8 cellular contexts compared by ENCODE assay signal in genomic region chr7:157404845-157405481, GRCh38.
A peak's percentile ranks its signal among the peaks of the same experiment; 100 is the strongest.
DNase-seq lines count a peak whose midpoint lies in the region; ATAC-seq, FAIRE-seq and TF ChIP-seq lines count a peak whose summit lies in the region.

No MANE protein-coding gene starts in this region.

- peak overlapping the region; percentile 21 for H3K4me2 ChIP-seq in astrocyte (ENCODE audit: low read length)

- TF ChIP-seq CTCF in astrocyte (IDR thresholded peaks at IDR 0.05; ENCODE audit: insufficient read depth, low read depth, low read length) (no peak), left lung (IDR thresholded peaks at IDR 0.05) (no peak), osteocyte (IDR thresholded peaks at IDR 0.05) (no peak)

- ATAC-seq in left lung (peak; percentile 49), HG02588 (IDR thresholded peaks at IDR 0.05; ENCODE audit: unreplicated experiment) (no peak)

- H3K36me3 ChIP-seq in astrocyte (ENCODE audit: insufficient read depth, low read length) = peaks cover 4% of the 10 kb centered on the region
- H3K36me3 ChIP-seq in left lung = peaks cover 0 to 77% of the 10 kb centered on the region in 2 donors

- H3K9ac ChIP-seq in astrocyte (ENCODE audit: low read length) = peak overlapping the region; percentile 10

- H3K36me3 Mint-ChIP-seq in astrocyte (ENCODE audit: low read depth, unreplicated experiment) = peaks cover 13% of the 10 kb centered on the region
- peaks cover 23% of the 10 kb centered on the region for H3K36me3 Mint-ChIP-seq in osteocyte (ENCODE audit: unreplicated experiment)

- H3K4me3 Mint-ChIP-seq in astrocyte (ENCODE audit: unreplicated experiment) (no peak overlapping the region), osteocyte (ENCODE audit: unreplicated experiment) (no peak overlapping the region)

- peaks cover 2% of the 10 kb centered on the region for H3K9me3 Mint-ChIP-seq in astrocyte (ENCODE audit: unreplicated experiment)
- no peaks in the 10 kb centered on the region for H3K9me3 Mint-ChIP-seq in osteocyte (ENCODE audit: unreplicated experiment)

- DNase-seq in AG08395 (ENCODE audit: low spot score) (peak; percentile 88), M059J (ENCODE audit: low read depth) (peak; percentile 99), astrocyte (ENCODE audit: low read depth) (peak; percentile 86), left lung (peak in 1 of 2 donors; percentile 73), CD1c-positive myeloid dendritic cell (ENCODE audit: extremely low spot score) (no peak), HuH-7.5 (ENCODE audit: low spot score) (no peak), osteocyte (ENCODE audit: extremely low spot score, unreplicated experiment) (no peak)

- peaks cover 46% of the 10 kb centered on the region for H3K79me2 ChIP-seq in astrocyte (ENCODE audit: insufficient read depth, low read length)

- peaks cover 79% of the 10 kb centered on the region for H4K20me1 ChIP-seq in astrocyte (ENCODE audit: insufficient read depth, low read length)

- H3K27ac Mint-ChIP-seq in astrocyte (ENCODE audit: unreplicated experiment) (no peak overlapping the region), osteocyte (ENCODE audit: unreplicated experiment) (no peak overlapping the region)

- intact Hi-C loops in left lung (cut with DNase I) = no loop called here

- no peak for FAIRE-seq in astrocyte (lab: Jason Lieb, UNC)

- no peak overlapping the region for H3K4me3 ChIP-seq in astrocyte (ENCODE audit: insufficient read depth, low read depth, low read length)
- no peak overlapping the region for H3K4me3 ChIP-seq in left lung

- H3K27ac ChIP-seq in astrocyte (ENCODE audit: low read depth, low read length) (peak overlapping the region; percentile 32), left lung (no peak overlapping the region)

- H3K27me3 Mint-ChIP-seq in astrocyte (ENCODE audit: low read depth, unreplicated experiment) (no peaks in the 10 kb centered on the region), osteocyte (ENCODE audit: unreplicated experiment) (no peaks in the 10 kb centered on the region)

- no peak overlapping the region for H2AFZ ChIP-seq in astrocyte (ENCODE audit: low read depth, low read length)

- H3K9me3 ChIP-seq in astrocyte (ENCODE audit: insufficient read depth, low read depth, low read length) (no peaks in the 10 kb centered on the region), left lung (no peaks in the 10 kb centered on the region)

- H3K4me1 Mint-ChIP-seq in astrocyte (ENCODE audit: low read depth, unreplicated experiment) (peaks cover 18% of the 10 kb centered on the region), osteocyte (ENCODE audit: unreplicated experiment) (peaks cover 12% of the 10 kb centered on the region)

- H3K27me3 ChIP-seq in astrocyte (ENCODE audit: insufficient read depth, low read length) (no peaks in the 10 kb centered on the region), left lung (no peaks in the 10 kb centered on the region)

- peaks cover 30% of the 10 kb centered on the region for H3K4me1 ChIP-seq in astrocyte (ENCODE audit: insufficient read depth, low read length)
- H3K4me1 ChIP-seq in left lung = peaks cover 0 to 8% of the 10 kb centered on the region in 2 donors

Comparison
In these comparisons a context has a peak if more than half of its experiments do, and no peak if none do; other contexts are left out.
1. DNase-seq: peak in AG08395 (single experiment), M059J (single experiment) and astrocyte (single experiment); none in CD1c-positive myeloid dendritic cell (single experiment), HuH-7.5 (single experiment) and osteocyte (single experiment).